ENCODE assay signal across 20 cellular contexts in genomic region chr12:69840727-69841126, GRCh38. TPM values are rescaled to one million over a fixed set of nuclear protein-coding genes. Genes with fewer than 3 reads are reported as not detected.
DNase-seq lines count a peak whose midpoint lies in the region; ATAC-seq, FAIRE-seq and TF ChIP-seq lines count a peak whose summit lies in the region.
"Had no signal": no experiment of that assay in that cellular context is flagged by ENCODE, and none has a peak within 500 bp of the region (broad histone marks: within the 10 kb centered on the region; RNA-seq: fewer than 3 reads in every experiment).

No MANE protein-coding gene starts in this region.

- peaks cover 5% of the 10 kb centered on the region for H3K4me1 ChIP-seq in OCI-LY7 (ENCODE audit: insufficient read depth, low read length, poor library complexity, severe bottlenecking)
- peaks cover 0 to 4% (median 0%) of the 10 kb centered on the region in 3 donors for H3K4me1 ChIP-seq in pancreas
- H3K4me1 ChIP-seq: SJSA1 had no signal

- no peak for TF ChIP-seq CTCF in C4-2B (conservative IDR thresholded peaks at IDR 0.05)
- TF ChIP-seq CTCF in OCI-LY7 (conservative IDR thresholded peaks at IDR 0.05; ENCODE audit: low read length) = no peak
- TF ChIP-seq CTCF in epithelial cell of proximal tubule (conservative IDR thresholded peaks at IDR 0.05; ENCODE audit: low read depth, low read length) = no peak
- TF ChIP-seq CTCF in pancreas (IDR thresholded peaks at IDR 0.05) = no peak

- H3K36me3 Mint-ChIP-seq in activated T-cell treated with anti-CD3 and anti-CD28 coated beads, Interleukin-2, amount 50 U/mL, for 4 hours (ENCODE audit: insufficient read depth) = no peaks in the 10 kb centered on the region

- peaks cover 2% of the 10 kb centered on the region for H3K27me3 Mint-ChIP-seq in activated T-cell treated with anti-CD3 and anti-CD28 coated beads, Interleukin-2, amount 50 U/mL, for 4 hours (ENCODE audit: low read depth)

- H3K79me2 ChIP-seq in OCI-LY7 (ENCODE audit: insufficient read depth, low read depth, low read length) = no peaks in the 10 kb centered on the region

- no peak overlapping the region for H3K4me2 ChIP-seq in OCI-LY7 (ENCODE audit: low read length)
- H3K4me2 ChIP-seq: PC-9 had no signal

- H3K9me3 ChIP-seq in OCI-LY7 (ENCODE audit: low read length) (no peaks in the 10 kb centered on the region), pancreas (no peaks in the 10 kb centered on the region)
- H3K9me3 ChIP-seq: SJSA1 had no signal

- POLR2A ChIA-PET in OCI-LY7 (lab: Charles Lee) = no interaction called here

- H3K36me3 ChIP-seq in OCI-LY7 (ENCODE audit: insufficient read depth, low read length) (no peaks in the 10 kb centered on the region), pancreas (no peaks in the 10 kb centered on the region)
- H3K36me3 ChIP-seq: SJSA1 had no signal

- intact Hi-C loops in OCI-LY7 (cut with micrococcal nuclease; ENCODE audit: unreplicated experiment) = no loop called here
- intact Hi-C loops in pancreas (cut with DNase I) = no loop called here

- no peak overlapping the region for H2AFZ ChIP-seq in OCI-LY7 (ENCODE audit: low read length)
- H2AFZ ChIP-seq: GM23248, PC-9 had no signal

- no peak for FAIRE-seq in pancreas (lab: Jason Lieb, UNC)

- peak; percentile 53 to 77 (median 66) for ATAC-seq in pancreas
- no peak for ATAC-seq in activated T-cell treated with anti-CD3 and anti-CD28 coated beads, Interleukin-2, amount 50 U/mL, for 4 hours

- 14 to 30% methylated on average over 3 of the region's 3 CpGs for WGBS in pancreas, 2 donors

- no peaks in the 10 kb centered on the region for H3K27me3 ChIP-seq in pancreas

- no peaks in the 10 kb centered on the region for H3K9me3 Mint-ChIP-seq in activated T-cell treated with anti-CD3 and anti-CD28 coated beads, Interleukin-2, amount 50 U/mL, for 4 hours
- H3K9me3 Mint-ChIP-seq: CD4-positive, alpha-beta T cell had no signal

- no peak overlapping the region for H3K4me3 ChIP-seq in OCI-LY7 (ENCODE audit: low read depth, low read length, poor library complexity, severe bottlenecking)
- no peak overlapping the region for H3K4me3 ChIP-seq in epithelial cell of proximal tubule (ENCODE audit: low read depth, low read length)
- H3K4me3 ChIP-seq in pancreas = no peak overlapping the region
- H3K4me3 ChIP-seq: GM23248, PC-9, SJSA1 had no signal

- CTCF ChIA-PET in OCI-LY7 (lab: Charles Lee; ENCODE audit: unreplicated experiment) = no interaction called here

- no peaks in the 10 kb centered on the region for H3K4me1 Mint-ChIP-seq in activated T-cell treated with anti-CD3 and anti-CD28 coated beads, Interleukin-2, amount 50 U/mL, for 4 hours (ENCODE audit: low read depth)

- peak; percentile 17 for DNase-seq in OCI-LY7 (ENCODE audit: low spot score)
- DNase-seq in epithelial cell of proximal tubule (ENCODE audit: low read depth) = peak; percentile 47
- peak in 2 of 6 donors; percentile 26 to 39 for DNase-seq in pancreas
- DNase-seq in activated T-cell treated with anti-CD3 and anti-CD28 coated beads, Interleukin-2, amount 50 U/mL, for 4 hours = no peak
- no peak for DNase-seq in nucleus accumbens (lab: John Stamatoyannopoulos, UW)
- no peak for DNase-seq in anterior cingulate cortex (lab: John Stamatoyannopoulos, UW)
- DNase-seq in globus pallidus (ENCODE audit: low spot score) = no peak
- DNase-seq: AML-193; CD4-positive, alpha-beta T cell; GM23248; KG1; NCI-H1048; NCI-H146; NCI-H2081; NCI-H510A treated with DMSO at 0.1 percent for 48 hours; NCI-H82; PC-9 had no signal

- no peak overlapping the region for H3K4me3 Mint-ChIP-seq in activated T-cell treated with anti-CD3 and anti-CD28 coated beads, Interleukin-2, amount 50 U/mL, for 4 hours
- H3K4me3 Mint-ChIP-seq: CD4-positive, alpha-beta T cell had no signal

- BruUV-seq in OCI-LY7 (replicated peaks; lab: Mats Ljungman, UMichigan) = no TSS peak

- H3K27ac ChIP-seq in C4-2B (peak overlapping the region; percentile 66; the same call in 1 of the 2 replicates), OCI-LY7 (ENCODE audit: low read depth, low read length, poor library complexity, severe bottlenecking) (no peak overlapping the region), pancreas (peak overlapping the region in 2 of 4 donors; percentile 6 to 10)
- H3K27ac ChIP-seq: GM23248, PC-9, SJSA1 had no signal

- H4K20me1 ChIP-seq in OCI-LY7 (ENCODE audit: insufficient read depth, low read length) = no peaks in the 10 kb centered on the region

- no peaks in the 10 kb centered on the region for H3K9me2 ChIP-seq in OCI-LY7 (ENCODE audit: insufficient read depth, low read length)

RNA-seq across cellular contexts. Expression of gene MYRFL, which starts 15.7 kb away (rescaled TPM):
- 0.23 and 0.41 TPM in 2 replicates for total RNA-seq in OCI-LY7 (2014; rRNA removed; shearing (Covaris generic))
- total RNA-seq in OCI-LY7 (2022) (not detected in 2 replicates), epithelial cell of proximal tubule (0.07 TPM in 1 of 2 replicates, not detected in the other), pancreas (1 to 10 TPM in 1 of 6 donors, under 1 TPM in 5; 0.06 to 1.2 (median 0.29) TPM)
- polyA plus RNA-seq in pancreas = 1 to 10 TPM; 1.2 to 2.3 TPM
- not detected for total RNA-seq in activated T-cell treated with anti-CD3 and anti-CD28 coated beads, Interleukin-2, amount 50 U/mL, for 4 hours
- total RNA-seq: CD4-positive, alpha-beta T cell; GM23248; M059J; PC-9; SJSA1 had no signal
- polyA plus RNA-seq: GM23248 had no signal

Comparison
In these comparisons a context has a peak if more than half of its experiments do, and no peak if none do; other contexts are left out.
1. DNase-seq: peak in OCI-LY7 (single experiment) and epithelial cell of proximal tubule (single experiment); none in activated T-cell treated with anti-CD3 and anti-CD28 coated beads, Interleukin-2, amount 50 U/mL, for 4 hours (single experiment), nucleus accumbens (0 of 56), anterior cingulate cortex (0 of 58) and globus pallidus (single experiment).
2. ATAC-seq: peak in pancreas (4 of 4); none in activated T-cell treated with anti-CD3 and anti-CD28 coated beads, Interleukin-2, amount 50 U/mL, for 4 hours (0 of 2).